In the genomic region with DNA sequence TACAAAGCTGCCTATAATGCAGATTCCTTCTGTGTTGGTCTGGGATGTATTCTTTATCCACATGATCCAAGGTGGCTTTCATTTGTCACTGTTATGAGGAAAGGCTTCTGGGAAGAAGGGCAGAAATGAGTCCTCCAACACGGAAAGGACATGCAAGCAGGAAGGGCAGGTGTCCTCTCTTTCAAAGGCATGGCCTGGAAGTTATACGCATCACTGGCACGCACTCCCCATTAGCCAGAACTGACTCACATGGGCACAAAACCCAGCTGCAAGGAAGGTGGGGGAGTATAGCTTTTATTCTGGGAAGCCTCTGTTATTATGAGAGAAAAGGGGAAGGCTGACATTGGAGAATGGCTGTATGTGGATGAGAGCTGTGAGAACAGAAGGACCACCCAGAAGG, we compare ENCODE assay signal across 22 cellular contexts.
"Had no signal": no experiment of that assay in that cellular context is flagged by ENCODE, and none has a peak within 500 bp of the region (broad histone marks: within the 10 kb centered on the region; RNA-seq: fewer than 3 reads in every experiment).

No MANE protein-coding gene starts in this region.

- H3K4me3 Mint-ChIP-seq: activated CD8-positive, alpha-beta T cell treated with anti-CD3 and anti-CD28 coated beads for 36 hours; activated naive CD8-positive, alpha-beta T cell treated with anti-CD3 and anti-CD28 coated beads, Interleukin-2, amount 10 ng/mL, durations not matched to agents 7 days and 5 days had no signal

- H3K36me3 ChIP-seq: adrenal gland, MG63 had no signal

- H3K4me2 ChIP-seq: KMS-11 had no signal

- H3K27me3 ChIP-seq: adrenal gland, MG63 had no signal

- H3K4me1 ChIP-seq: adrenal gland had no signal

- H3K27ac ChIP-seq: adrenal gland, KMS-11, SK-N-MC, VCaP had no signal

- H3K36me3 Mint-ChIP-seq: activated naive CD8-positive, alpha-beta T cell treated with anti-CD3 and anti-CD28 coated beads, Interleukin-2, amount 10 ng/mL, durations not matched to agents 7 days and 5 days had no signal

- H3K4me1 Mint-ChIP-seq: activated naive CD8-positive, alpha-beta T cell treated with anti-CD3 and anti-CD28 coated beads, Interleukin-2, amount 10 ng/mL, durations not matched to agents 7 days and 5 days had no signal

- H3K27ac Mint-ChIP-seq: activated CD8-positive, alpha-beta T cell treated with anti-CD3 and anti-CD28 coated beads for 36 hours; activated naive CD8-positive, alpha-beta T cell treated with anti-CD3 and anti-CD28 coated beads, Interleukin-2, amount 10 ng/mL, durations not matched to agents 7 days and 5 days had no signal

- H3K4me3 ChIP-seq: adrenal gland, MG63, SK-N-MC had no signal

- H3K9me3 ChIP-seq: adrenal gland had no signal

- DNase-seq: activated CD4-positive, CD25-positive, alpha-beta regulatory T cell; activated CD8-positive, alpha-beta memory T cell treated with anti-CD3 and anti-CD28 coated beads, Interleukin-2, amount 50 U/mL, for 48 hours; activated CD8-positive, alpha-beta T cell treated with anti-CD3 and anti-CD28 coated beads for 36 hours; activated naive CD4-positive, alpha-beta T cell treated with anti-CD3 and anti-CD28 coated beads, Interleukin-2, amount 50 U/mL, for 16 hours; activated naive CD8-positive, alpha-beta T cell treated with anti-CD3 and anti-CD28 coated beads, Interleukin-2, amount 10 ng/mL, durations not matched to agents 7 days and 5 days; activated T-cell treated with anti-CD3 and anti-CD28 coated beads, Interleukin-2, amount 50 U/mL, for 1 hour; adrenal gland; anterior cingulate cortex; MG63; MV-4-11; NCI-H1092 treated with DMSO at 0.1 percent for 48 hours; NCI-H1417 treated with DMSO at 0.1 percent for 48 hours; NCI-H1694; NCI-H2029; NCI-H2107; NCI-H2171 treated with DMSO at 0.1 percent for 48 hours; NCI-H226; NCI-H526 treated with DMSO at 0.1 percent for 48 hours; T-helper 1 cell had no signal
